21 cellular contexts compared by ENCODE assay signal in the genomic region with DNA sequence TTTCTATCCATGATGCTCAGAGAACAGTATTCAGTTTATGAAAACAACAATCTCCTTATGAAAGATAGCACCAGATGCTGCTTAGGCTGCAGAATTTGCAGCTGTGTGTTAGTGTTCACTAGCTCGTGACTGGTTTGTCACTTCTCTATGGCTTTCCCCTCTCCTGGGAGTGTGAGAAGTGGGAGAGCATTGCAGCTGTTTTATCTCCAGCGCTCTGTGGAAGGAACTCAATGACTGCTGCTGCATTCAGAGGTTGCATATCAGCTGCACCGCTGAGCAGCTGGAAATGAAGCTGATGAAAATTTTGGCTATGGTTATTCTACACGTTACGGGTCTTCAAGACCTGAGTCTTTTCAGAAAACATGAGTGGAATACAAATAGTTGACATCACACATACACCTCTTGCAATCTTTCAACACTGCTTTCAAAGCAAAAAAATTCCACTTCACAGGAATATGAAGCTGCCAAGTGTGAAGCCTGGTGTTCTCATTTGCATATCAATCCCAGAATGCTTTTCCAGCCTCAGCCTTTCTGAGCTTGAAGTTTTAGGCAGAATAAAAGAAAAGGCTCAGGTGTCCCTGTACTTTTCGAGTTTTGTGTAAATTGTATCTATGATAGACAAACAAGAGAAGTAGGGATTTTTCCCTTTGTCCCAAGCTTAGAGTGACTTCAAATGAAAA.
DNase-seq lines count a peak whose midpoint lies in the region; ATAC-seq and TF ChIP-seq lines count a peak whose summit lies in the region.
"Had no signal": no experiment of that assay in that cellular context is flagged by ENCODE, and none has a peak within 500 bp of the region (broad histone marks: within the 10 kb centered on the region; RNA-seq: fewer than 3 reads in every experiment).

No MANE protein-coding gene starts in this region.

- no peak overlapping the region for H2AFZ ChIP-seq in SU-DHL-6 (ENCODE audit: low read depth, low read length, severe bottlenecking)
- H2AFZ ChIP-seq: GM23338 had no signal

- no peaks in the 10 kb centered on the region for H3K79me2 ChIP-seq in SU-DHL-6 (ENCODE audit: insufficient read depth, low read length)

- no peak for TF ChIP-seq POLR2A in vagina (IDR thresholded peaks at IDR 0.05)

- H3K36me3 Mint-ChIP-seq in activated naive CD4-positive, alpha-beta T cell treated with anti-CD3 and anti-CD28 coated beads for 36 hours (ENCODE audit: low read depth): no peaks in the 10 kb centered on the region

- H3K4me1 ChIP-seq in vagina: no peaks in the 10 kb centered on the region

- H3K27ac ChIP-seq in SU-DHL-6 (ENCODE audit: low read depth, low read length): no peak overlapping the region
- H3K27ac ChIP-seq in vagina: no peak overlapping the region
- H3K27ac ChIP-seq: epithelial cell of prostate, sigmoid colon had no signal

- H3K4me2 ChIP-seq in SU-DHL-6 (ENCODE audit: low read depth, low read length, poor library complexity, severe bottlenecking): peak overlapping the region; percentile 44
- H3K4me2 ChIP-seq: GM23338 had no signal

- H3K9me3 ChIP-seq in SU-DHL-6 (ENCODE audit: insufficient read depth, low read length) (no peaks in the 10 kb centered on the region), vagina (no peaks in the 10 kb centered on the region)

- no peak for TF ChIP-seq CTCF in SU-DHL-6 (IDR thresholded peaks at IDR 0.05; ENCODE audit: insufficient read depth, low read length, poor library complexity, severe bottlenecking)
- TF ChIP-seq CTCF in vagina (IDR thresholded peaks at IDR 0.05): no peak

- H3K4me3 Mint-ChIP-seq in activated naive CD4-positive, alpha-beta T cell treated with anti-CD3 and anti-CD28 coated beads for 36 hours: no peak overlapping the region
- H3K4me3 Mint-ChIP-seq: activated naive CD8-positive, alpha-beta T cell treated with anti-CD3 and anti-CD28 coated beads, Interleukin-2, amount 50 U/mL, for 24 hours; activated T-cell treated with anti-CD3 and anti-CD28 coated beads, Interleukin-2, amount 50 U/mL, for 4 hours; GM23338; nephron progenitor cell had no signal

- no peaks in the 10 kb centered on the region for H3K27me3 Mint-ChIP-seq in activated naive CD4-positive, alpha-beta T cell treated with anti-CD3 and anti-CD28 coated beads for 36 hours (ENCODE audit: low read depth)
- H3K27me3 Mint-ChIP-seq: activated naive CD8-positive, alpha-beta T cell treated with anti-CD3 and anti-CD28 coated beads, Interleukin-2, amount 50 U/mL, for 24 hours had no signal

- CTCF ChIA-PET in activated naive CD4-positive, alpha-beta T cell treated with anti-CD3 and anti-CD28 coated beads for 36 hours (lab: Charles Lee): no interaction called here

- no peaks in the 10 kb centered on the region for H3F3A ChIP-seq in SU-DHL-6 (ENCODE audit: insufficient read depth)

- ATAC-seq in HG02623 (IDR thresholded peaks at IDR 0.05; ENCODE audit: unreplicated experiment): peak; percentile 58
- ATAC-seq: activated CD4-positive, CD25-positive, alpha-beta regulatory T cell treated with anti-CD3 and anti-CD28 coated beads, Interleukin-2, amount 50 U/mL, for 24 hours; activated naive CD8-positive, alpha-beta T cell treated with anti-CD3 and anti-CD28 coated beads, Interleukin-2, amount 50 U/mL, for 24 hours; activated T-cell treated with anti-CD3 and anti-CD28 coated beads, Interleukin-2, amount 50 U/mL, for 4 hours; GM23338 had no signal

- peaks cover 11% of the 10 kb centered on the region for H3K9me3 Mint-ChIP-seq in activated naive CD4-positive, alpha-beta T cell treated with anti-CD3 and anti-CD28 coated beads for 36 hours

- H3K4me3 ChIP-seq in SU-DHL-6 (ENCODE audit: insufficient read depth, low read length, poor library complexity, severe bottlenecking) (peak overlapping the region; percentile 4), vagina (no peak overlapping the region), H7 (ENCODE audit: insufficient read depth, low read depth, low read length) (no peak overlapping the region)
- H3K4me3 ChIP-seq: GM23338, sigmoid colon had no signal

- H3K9ac ChIP-seq in SU-DHL-6 (ENCODE audit: low read length): no peak overlapping the region

- H3K36me3 ChIP-seq in SU-DHL-6 (ENCODE audit: low read length) (no peaks in the 10 kb centered on the region), vagina (no peaks in the 10 kb centered on the region), H7 (replicated peaks; ENCODE audit: control insufficient read depth, insufficient read depth, low read length) (no peaks in the 10 kb centered on the region)
- H3K36me3 ChIP-seq: sigmoid colon had no signal

- no peaks in the 10 kb centered on the region for H3K9me2 ChIP-seq in SU-DHL-6 (replicated peaks; ENCODE audit: insufficient read depth, low read length)

- no peaks in the 10 kb centered on the region for H4K20me1 ChIP-seq in SU-DHL-6 (ENCODE audit: low read depth, low read length)

- H3K27me3 ChIP-seq in SU-DHL-6 (ENCODE audit: low read length) (no peaks in the 10 kb centered on the region), vagina (no peaks in the 10 kb centered on the region), H7 (ENCODE audit: control insufficient read depth, insufficient read depth, low read length) (no peaks in the 10 kb centered on the region)
- H3K27me3 ChIP-seq: sigmoid colon had no signal

- intact Hi-C loops in vagina (cut with DNase I): no loop called here
- intact Hi-C loops in activated naive CD4-positive, alpha-beta T cell treated with anti-CD3 and anti-CD28 coated beads for 36 hours (cut with micrococcal nuclease): no loop called here

- DNase-seq in Ammon's horn (ENCODE audit: low spot score): peak; percentile 57
- DNase-seq in medulla oblongata (ENCODE audit: extremely low spot score): peak; percentile 49
- DNase-seq in activated T-cell treated with anti-CD3 and anti-CD28 coated beads, Interleukin-2, amount 50 U/mL, for 1 hour: no peak
- DNase-seq in vagina (ENCODE audit: extremely low spot score in 2 of 2): no peak
- no peak for DNase-seq in H7
- DNase-seq in activated naive CD4-positive, alpha-beta T cell treated with anti-CD3 and anti-CD28 coated beads for 36 hours: no peak
- DNase-seq: activated naive CD8-positive, alpha-beta T cell treated with anti-CD3 and anti-CD28 coated beads, Interleukin-2, amount 50 U/mL, for 24 hours; activated T-cell treated with anti-CD3 and anti-CD28 coated beads, Interleukin-2, amount 50 U/mL, for 4 hours; GDM1; KBM-7; left cardiac atrium; NCI-H1436 treated with DMSO at 0.1 percent for 48 hours; NCI-H510A; nephron progenitor cell; sigmoid colon; stimulated activated CD4-positive, alpha-beta T cell treated with anti-CD3 and anti-CD28 coated beads, Interleukin-4, amount 100 ng/mL, for 1 hour had no signal

- no peak overlapping the region for H3K27ac Mint-ChIP-seq in activated naive CD4-positive, alpha-beta T cell treated with anti-CD3 and anti-CD28 coated beads for 36 hours
- H3K27ac Mint-ChIP-seq: activated naive CD8-positive, alpha-beta T cell treated with anti-CD3 and anti-CD28 coated beads, Interleukin-2, amount 50 U/mL, for 24 hours; GM23338; nephron progenitor cell had no signal

- no peaks in the 10 kb centered on the region for H3K4me1 Mint-ChIP-seq in activated naive CD4-positive, alpha-beta T cell treated with anti-CD3 and anti-CD28 coated beads for 36 hours (ENCODE audit: low read depth)
- H3K4me1 Mint-ChIP-seq: activated naive CD8-positive, alpha-beta T cell treated with anti-CD3 and anti-CD28 coated beads, Interleukin-2, amount 50 U/mL, for 24 hours; nephron progenitor cell had no signal

Comparison
In these comparisons a context has a peak if more than half of its experiments do, and no peak if none do; other contexts are left out.
1. DNase-seq: peak in Ammon's horn (single experiment) and medulla oblongata (single experiment); none in activated T-cell treated with anti-CD3 and anti-CD28 coated beads, Interleukin-2, amount 50 U/mL, for 1 hour (single experiment), vagina (0 of 2), H7 (single experiment) and activated naive CD4-positive, alpha-beta T cell treated with anti-CD3 and anti-CD28 coated beads for 36 hours (single experiment).